ENCODE assay signal across 8 cellular contexts in the genomic region with DNA sequence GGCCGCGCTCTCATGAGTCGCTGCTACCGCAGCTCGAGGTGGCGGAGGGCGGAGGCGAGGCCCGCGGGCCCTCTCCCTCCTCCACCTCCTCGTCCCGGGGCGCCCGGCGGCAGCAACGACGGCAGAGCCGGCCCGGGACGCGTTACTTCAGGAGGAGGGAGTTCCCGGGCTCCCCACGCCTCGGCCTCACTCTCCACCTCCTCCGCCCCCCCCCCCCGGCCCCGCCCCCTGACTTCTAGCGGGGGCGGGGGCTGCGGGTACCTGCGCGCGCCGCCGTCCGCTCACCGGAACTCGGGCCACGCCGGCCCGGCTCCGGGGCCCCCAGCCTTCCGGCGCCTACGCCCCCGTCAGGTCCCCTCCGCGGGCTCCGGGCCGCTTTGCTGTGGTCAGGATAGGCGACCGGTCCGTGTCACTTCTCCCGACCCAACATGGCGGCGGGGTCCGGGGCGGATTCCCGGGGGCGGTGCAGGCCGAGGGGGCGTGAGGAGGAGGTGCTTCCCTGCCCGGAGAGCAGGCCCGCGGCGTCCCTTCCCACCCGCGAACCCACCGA. TPM values are rescaled to one million over a fixed set of nuclear protein-coding genes. Genes with fewer than 3 reads are reported as not detected.
DNase-seq lines count a peak whose midpoint lies in the region; ATAC-seq, FAIRE-seq and TF ChIP-seq lines count a peak whose summit lies in the region.

A gene (minus strand): TSS at position 120 of the 550 bp plus-strand sequence. CDS start 55,415 bp downstream, outside the sequence.

- FAIRE-seq in urothelium cell line (lab: Jason Lieb, UNC) = no peak

- H3K4me1 Mint-ChIP-seq in T-cell = peaks cover 69 to 74% (median 72%) of the 10 kb centered on the region in 3 donors

- H3K27me3 ChIP-seq in adrenal gland (no peaks in the 10 kb centered on the region), heart right ventricle (peaks cover 0 to 82% (median 0%) of the 10 kb centered on the region in 7 donors)

- peak within 1 kb of the TSS; percentile 97 to 98 for H3K27ac Mint-ChIP-seq in T-cell

- H3K4me3 ChIP-seq in adrenal gland = peak within 1 kb of the TSS; percentile 52 to 88 (median 64)
- peak within 1 kb of the TSS; percentile 74 to 98 (median 90) for H3K4me3 ChIP-seq in heart right ventricle

- CTCF ChIA-PET in T-cell (lab: Charles Lee) = interaction anchor here (0.6 to 2.5 kb wide), 5 partner anchors 18 to 576 kb away, joined by 3 to 40 read pairs (median 4); no protein-coding TSS in a partner anchor

- H3K36me3 ChIP-seq in adrenal gland (replicated peaks in 1 of 2) (no peaks in the 10 kb centered on the region), heart right ventricle (no peaks in the 10 kb centered on the region)

- H3K4me1 ChIP-seq in adrenal gland (replicated peaks in 1 of 2) = peaks cover 0 to 27% of the 10 kb centered on the region in 2 donors
- peaks cover 0 to 61% (median 46%) of the 10 kb centered on the region in 9 donors for H3K4me1 ChIP-seq in heart right ventricle

- peak; percentile 50 to 68 for TF ChIP-seq POLR2A in adrenal gland (IDR thresholded peaks at IDR 0.05)

- H3K27ac ChIP-seq in adrenal gland = peak within 1 kb of the TSS; percentile 78 to 98 (median 90)
- H3K27ac ChIP-seq in heart right ventricle = peak within 1 kb of the TSS; percentile 61 to 98 (median 96)

- H3K4me3 Mint-ChIP-seq in T-cell = peak within 1 kb of the TSS; percentile 93 to 95 (median 94)

- peak; percentile 42 for ATAC-seq in GM21447 (IDR thresholded peaks at IDR 0.05; ENCODE audit: unreplicated experiment)
- ATAC-seq in T-cell (replicated peaks in 1 of 4) = peak; percentile 69 to 75 (median 74)
- ATAC-seq in heart right ventricle = peak; percentile 86 to 96 (median 90)

- no peaks in the 10 kb centered on the region for H3K9me3 Mint-ChIP-seq in T-cell

- TF ChIP-seq CTCF in adrenal gland (IDR thresholded peaks at IDR 0.05) (no peak), heart right ventricle (IDR thresholded peaks at IDR 0.05) (no peak)

- POLR2A ChIA-PET in T-cell (lab: Charles Lee) = interaction anchor here (0.6 to 1.4 kb wide), 4 partner anchors 13 to 69 kb away, joined by 3 to 7 read pairs (median 4); no protein-coding TSS in a partner anchor

- peaks cover 0 to 2% of the 10 kb centered on the region in 2 donors for H3K27me3 Mint-ChIP-seq in T-cell

- peak; percentile 33 for DNase-seq in DMS79 (lab: John Stamatoyannopoulos, UW)
- peak; percentile 81 for DNase-seq in HuH-7 (ENCODE audit: low spot score)
- DNase-seq in T-cell = peak; percentile 57 to 85 (median 75)
- peak; percentile 76 to 85 (median 81) for DNase-seq in adrenal gland
- DNase-seq in heart right ventricle = peak; percentile 87
- DNase-seq in pulmonary artery endothelial cell (ENCODE audit: low read depth, low spot score) = peak; percentile 45
- DNase-seq in urothelium cell line (ENCODE audit: low spot score) = peak; percentile 98

- intact Hi-C loops in adrenal gland (cut with DNase I) (loop anchor here in 1 of 2 donors (5.0 kb wide), 1 partner anchor 70 kb away; no protein-coding TSS in a partner anchor), heart right ventricle (cut with DNase I) (loop anchor here in 5 of 10 donors (2.0 to 10.0 kb wide), 6 partner anchors 19 to 537 kb away; no protein-coding TSS in a partner anchor)

- H3K9me3 ChIP-seq in adrenal gland (replicated peaks in 1 of 3) (no peaks in the 10 kb centered on the region), heart right ventricle (no peaks in the 10 kb centered on the region)

- WGBS in adrenal gland, 4 donors = 0 to 1% (median 0%) methylated on average over 1 to 69 of the region's 69 CpGs
- 1% methylated on average over 37 to 67 of the region's 69 CpGs for WGBS in heart right ventricle, 2 donors

- H3K36me3 Mint-ChIP-seq in T-cell = no peaks in the 10 kb centered on the region

RNA-seq across cellular contexts. Expression of the gene that starts here (rescaled TPM):
- total RNA-seq in T-cell (10 to 100 TPM in 2 of 5 donors, 1 to 10 TPM in 3; 7.4 to 16.3 (median 8.2) TPM), adrenal gland (10 to 100 TPM; 35.3 to 84.1 (median 49.5) TPM), heart right ventricle (10 to 100 TPM; 17.4 to 31.5 (median 22.6) TPM), pulmonary artery endothelial cell (255 and 276 TPM in 2 replicates)
- polyA plus RNA-seq in adrenal gland (10 to 100 TPM; 11.5 to 33.1 (median 14.4) TPM), heart right ventricle (10 to 100 TPM; 10.3 to 13.4 TPM)

Comparison
In these comparisons a context has a peak if more than half of its experiments do, and no peak if none do; other contexts are left out.
1. Peak in every context shown above with its lines: DNase-seq, ATAC-seq, H3K4me3 ChIP-seq and H3K27ac ChIP-seq.
2. DNase-seq: peak in every context shown above with its lines; median percentile 98 in urothelium cell line; 87 in heart right ventricle; 81 in HuH-7; 81 in adrenal gland; 75 in T-cell; 45 in pulmonary artery endothelial cell; 33 in DMS79.